Comparison of ENCODE assay signal across 8 cellular contexts in the genomic region with DNA sequence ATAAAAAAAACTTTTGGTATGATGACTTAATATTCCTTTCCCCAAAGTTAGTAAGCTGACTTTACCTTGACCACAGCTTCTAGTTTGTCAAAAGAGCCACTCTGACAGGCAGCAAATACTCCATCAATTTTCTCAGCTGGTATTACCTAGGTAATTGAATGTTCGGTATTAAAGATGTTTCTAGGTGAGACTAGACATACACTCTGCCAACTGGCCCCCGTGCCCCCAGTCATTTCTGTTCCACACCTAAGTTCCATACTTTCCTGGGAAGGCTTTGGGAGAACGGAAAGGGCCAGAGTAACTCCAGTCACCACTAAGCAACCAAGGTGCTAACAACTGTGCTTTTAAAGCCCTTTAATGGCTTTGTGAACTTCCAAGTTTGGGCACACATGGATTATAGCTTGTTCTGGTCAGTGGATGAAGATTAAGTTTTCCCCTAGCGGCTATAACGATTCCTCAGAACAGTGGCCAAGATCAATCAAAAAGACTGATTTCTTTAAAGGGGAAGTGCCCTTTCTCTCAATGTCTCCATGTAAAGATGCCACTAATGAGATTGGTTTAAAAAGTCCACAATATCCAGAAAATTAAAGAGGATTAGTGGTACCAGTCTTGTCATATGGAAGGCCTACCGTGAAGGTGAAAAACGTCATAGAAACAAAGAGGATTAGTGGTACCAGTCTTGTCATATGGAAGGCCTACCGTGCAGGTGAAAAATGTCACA. TPM values are rescaled to one million over a fixed set of nuclear protein-coding genes. Genes with fewer than 3 reads are reported as not detected.
DNase-seq lines count a peak whose midpoint lies in the region; ATAC-seq and TF ChIP-seq lines count a peak whose summit lies in the region.

No MANE protein-coding gene starts in this region.

- peaks cover 24% of the 10 kb centered on the region for H3K4me1 Mint-ChIP-seq in type B pancreatic cell (ENCODE audit: unreplicated experiment)

- peaks cover 3% of the 10 kb centered on the region for H4K20me1 ChIP-seq in fibroblast of lung (ENCODE audit: control insufficient read depth, extremely low read depth, insufficient read depth, low read length)

- no peak overlapping the region for H3K4me2 ChIP-seq in fibroblast of lung (ENCODE audit: extremely low read depth, insufficient read depth, low read length)

- in situ Hi-C loops in ACHN (cut with HindIII; ENCODE audit: low pct_ligation_motif_present, low pct_unique_long_range_greater_than_20kb, low sequenced_read_pairs), result no loop called here

- no peaks in the 10 kb centered on the region for H3K27me3 Mint-ChIP-seq in type B pancreatic cell

- H3K27ac ChIP-seq in fibroblast of lung (ENCODE audit: insufficient read depth, low read length), result peak overlapping the region; percentile 19

- H3K36me3 ChIP-seq in fibroblast of lung (ENCODE audit: control insufficient read depth, insufficient read depth, low read length), result peaks cover 13% of the 10 kb centered on the region

- peak; percentile 33 for DNase-seq in ACHN
- peak; percentile 63 to 67 for DNase-seq in fibroblast of lung (ENCODE audit: low read depth in 2 of 2)
- DNase-seq in type B pancreatic cell (ENCODE audit: extremely low spot score, unreplicated experiment), result no peak
- DNase-seq in putamen (ENCODE audit: low spot score), result no peak
- no peak for DNase-seq in omental fat pad (ENCODE audit: low spot score)

- no peaks in the 10 kb centered on the region for H3K9me3 Mint-ChIP-seq in type B pancreatic cell

- peaks cover 30% of the 10 kb centered on the region for H3K79me2 ChIP-seq in fibroblast of lung (ENCODE audit: control insufficient read depth, insufficient read depth, low read length)

- H3K9me3 ChIP-seq in fibroblast of lung (ENCODE audit: control insufficient read depth, insufficient read depth, low read depth, low read length), result no peaks in the 10 kb centered on the region

- no peaks in the 10 kb centered on the region for H3K4me1 ChIP-seq in fibroblast of lung (ENCODE audit: control insufficient read depth, extremely low read depth, insufficient read depth, low read length)

- H3K27ac Mint-ChIP-seq in type B pancreatic cell, result peak overlapping the region; percentile 65

- H3K4me3 ChIP-seq in fibroblast of lung (replicated peaks in 1 of 4; ENCODE audit: control extremely low read depth in 1 of 4, insufficient read depth in 1 of 4, low read depth in 3 of 4, low read length in 4 of 4), result no peak overlapping the region

- H3K4me3 Mint-ChIP-seq in type B pancreatic cell, result no peak overlapping the region

- no peaks in the 10 kb centered on the region for H3K27me3 ChIP-seq in fibroblast of lung (ENCODE audit: control insufficient read depth, insufficient read depth, low read length)

- H3K9ac ChIP-seq in fibroblast of lung (ENCODE audit: insufficient read depth, low read length), result no peak overlapping the region

- peak in 1 of 2 donors; percentile 17 for TF ChIP-seq CTCF in fibroblast of lung (conservative IDR thresholded peaks at IDR 0.05 in 1 of 2, IDR thresholded peaks at IDR 0.05 in 1 of 2; ENCODE audit: low read depth in 1 of 2, low read length in 2 of 2)
- TF ChIP-seq CTCF in type B pancreatic cell (conservative IDR thresholded peaks at IDR 0.05), result no peak
- no peak for TF ChIP-seq CTCF in omental fat pad (IDR thresholded peaks at IDR 0.05)

- H2AFZ ChIP-seq in fibroblast of lung (ENCODE audit: low read length), result no peak overlapping the region

- ATAC-seq in GM19351 (IDR thresholded peaks at IDR 0.05; ENCODE audit: unreplicated experiment), result peak; percentile 36
- peak; percentile 56 for ATAC-seq in SK-N-SH treated with all-trans-retinoic acid at 6 μM for 48 hours
- ATAC-seq in HG03521 (IDR thresholded peaks at IDR 0.05; ENCODE audit: unreplicated experiment), result no peak
- ATAC-seq in omental fat pad (ENCODE audit: low FRiP score), result no peak

- peaks cover 47% of the 10 kb centered on the region for H3K36me3 Mint-ChIP-seq in type B pancreatic cell

TF ChIP-seq in SK-N-SH treated with all-trans-retinoic acid at 6 μM for 48 hours, 23 proteins besides CTCF, POLR2A, EP300 and RAD21 (continues in another document):
- TF ChIP-seq ISL1 (CRISPR knock-in tag; IDR thresholded peaks at IDR 0.05) (no peak), CSDC2 (CRISPR knock-in tag; IDR thresholded peaks at IDR 0.05) (no peak), ZC3H10 (CRISPR knock-in tag; IDR thresholded peaks at IDR 0.05) (no peak), ZNF70 (CRISPR knock-in tag; IDR thresholded peaks at IDR 0.05) (no peak), ZFP3 (CRISPR knock-in tag; IDR thresholded peaks at IDR 0.05) (no peak), PPARA (CRISPR knock-in tag; IDR thresholded peaks at IDR 0.05; ENCODE audit: borderline replicate concordance) (no peak)
- TF ChIP-seq, protein P1, sequence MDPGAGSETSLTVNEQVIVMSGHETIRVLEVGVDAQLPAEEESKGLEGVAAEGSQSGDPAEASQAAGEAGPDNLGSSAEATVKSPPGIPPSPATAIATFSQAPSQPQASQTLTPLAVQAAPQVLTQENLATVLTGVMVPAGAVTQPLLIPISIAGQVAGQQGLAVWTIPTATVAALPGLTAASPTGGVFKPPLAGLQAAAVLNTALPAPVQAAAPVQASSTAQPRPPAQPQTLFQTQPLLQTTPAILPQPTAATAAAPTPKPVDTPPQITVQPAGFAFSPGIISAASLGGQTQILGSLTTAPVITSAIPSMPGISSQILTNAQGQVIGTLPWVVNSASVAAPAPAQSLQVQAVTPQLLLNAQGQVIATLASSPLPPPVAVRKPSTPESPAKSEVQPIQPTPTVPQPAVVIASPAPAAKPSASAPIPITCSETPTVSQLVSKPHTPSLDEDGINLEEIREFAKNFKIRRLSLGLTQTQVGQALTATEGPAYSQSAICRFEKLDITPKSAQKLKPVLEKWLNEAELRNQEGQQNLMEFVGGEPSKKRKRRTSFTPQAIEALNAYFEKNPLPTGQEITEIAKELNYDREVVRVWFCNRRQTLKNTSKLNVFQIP (CRISPR knock-in tag; IDR thresholded peaks at IDR 0.05; ENCODE audit: borderline replicate concordance, low read depth), result peak; percentile 51; the same call in 1 of the 2 replicates
- TF ChIP-seq, protein P2, sequence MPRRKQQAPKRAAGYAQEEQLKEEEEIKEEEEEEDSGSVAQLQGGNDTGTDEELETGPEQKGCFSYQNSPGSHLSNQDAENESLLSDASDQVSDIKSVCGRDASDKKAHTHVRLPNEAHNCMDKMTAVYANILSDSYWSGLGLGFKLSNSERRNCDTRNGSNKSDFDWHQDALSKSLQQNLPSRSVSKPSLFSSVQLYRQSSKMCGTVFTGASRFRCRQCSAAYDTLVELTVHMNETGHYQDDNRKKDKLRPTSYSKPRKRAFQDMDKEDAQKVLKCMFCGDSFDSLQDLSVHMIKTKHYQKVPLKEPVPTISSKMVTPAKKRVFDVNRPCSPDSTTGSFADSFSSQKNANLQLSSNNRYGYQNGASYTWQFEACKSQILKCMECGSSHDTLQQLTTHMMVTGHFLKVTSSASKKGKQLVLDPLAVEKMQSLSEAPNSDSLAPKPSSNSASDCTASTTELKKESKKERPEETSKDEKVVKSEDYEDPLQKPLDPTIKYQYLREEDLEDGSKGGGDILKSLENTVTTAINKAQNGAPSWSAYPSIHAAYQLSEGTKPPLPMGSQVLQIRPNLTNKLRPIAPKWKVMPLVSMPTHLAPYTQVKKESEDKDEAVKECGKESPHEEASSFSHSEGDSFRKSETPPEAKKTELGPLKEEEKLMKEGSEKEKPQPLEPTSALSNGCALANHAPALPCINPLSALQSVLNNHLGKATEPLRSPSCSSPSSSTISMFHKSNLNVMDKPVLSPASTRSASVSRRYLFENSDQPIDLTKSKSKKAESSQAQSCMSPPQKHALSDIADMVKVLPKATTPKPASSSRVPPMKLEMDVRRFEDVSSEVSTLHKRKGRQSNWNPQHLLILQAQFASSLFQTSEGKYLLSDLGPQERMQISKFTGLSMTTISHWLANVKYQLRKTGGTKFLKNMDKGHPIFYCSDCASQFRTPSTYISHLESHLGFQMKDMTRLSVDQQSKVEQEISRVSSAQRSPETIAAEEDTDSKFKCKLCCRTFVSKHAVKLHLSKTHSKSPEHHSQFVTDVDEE (CRISPR knock-in tag; IDR thresholded peaks at IDR 0.05), result no peak
- TF ChIP-seq, protein P3, sequence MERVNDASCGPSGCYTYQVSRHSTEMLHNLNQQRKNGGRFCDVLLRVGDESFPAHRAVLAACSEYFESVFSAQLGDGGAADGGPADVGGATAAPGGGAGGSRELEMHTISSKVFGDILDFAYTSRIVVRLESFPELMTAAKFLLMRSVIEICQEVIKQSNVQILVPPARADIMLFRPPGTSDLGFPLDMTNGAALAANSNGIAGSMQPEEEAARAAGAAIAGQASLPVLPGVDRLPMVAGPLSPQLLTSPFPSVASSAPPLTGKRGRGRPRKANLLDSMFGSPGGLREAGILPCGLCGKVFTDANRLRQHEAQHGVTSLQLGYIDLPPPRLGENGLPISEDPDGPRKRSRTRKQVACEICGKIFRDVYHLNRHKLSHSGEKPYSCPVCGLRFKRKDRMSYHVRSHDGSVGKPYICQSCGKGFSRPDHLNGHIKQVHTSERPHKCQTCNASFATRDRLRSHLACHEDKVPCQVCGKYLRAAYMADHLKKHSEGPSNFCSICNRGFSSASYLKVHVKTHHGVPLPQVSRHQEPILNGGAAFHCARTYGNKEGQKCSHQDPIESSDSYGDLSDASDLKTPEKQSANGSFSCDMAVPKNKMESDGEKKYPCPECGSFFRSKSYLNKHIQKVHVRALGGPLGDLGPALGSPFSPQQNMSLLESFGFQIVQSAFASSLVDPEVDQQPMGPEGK (CRISPR knock-in tag; IDR thresholded peaks at IDR 0.05; ENCODE audit: borderline replicate concordance), result no peak; the same call in none of the 2 replicates

RNA-seq across cellular contexts. Expression of a gene that starts 7.0 kb away (rescaled TPM):
- 1,128 and 1,135 TPM in 2 replicates for total RNA-seq in fibroblast of lung
- 391 and 432 TPM in 2 replicates for polyA plus RNA-seq in fibroblast of lung
- 173 and 206 TPM in 2 replicates for polyA plus RNA-seq in fibroblast of lung (2012)
- polyA minus RNA-seq in fibroblast of lung (ENCODE audit: low replicate concordance), result 35.0 and 56.4 TPM in 2 replicates
- 477 and 480 TPM in 2 replicates for total RNA-seq in type B pancreatic cell (ENCODE audit: low replicate concordance)
- total RNA-seq in omental fat pad, result 100 to 1,000 TPM; 315 to 515 (median 413) TPM

RNA-seq across cellular contexts. Expression of a gene that starts 15.9 kb away (rescaled TPM):
- total RNA-seq in fibroblast of lung (11.3 and 15.0 TPM in 2 replicates), type B pancreatic cell (ENCODE audit: low replicate concordance) (33.6 and 64.2 TPM in 2 replicates), omental fat pad (10 to 100 TPM in 2 of 4 donors, 1 to 10 TPM in 2; 6.1 to 10.7 (median 9.4) TPM)
- 16.8 and 29.1 TPM in 2 replicates for polyA plus RNA-seq in fibroblast of lung
- polyA plus RNA-seq in fibroblast of lung (2012), result 15.2 and 28.7 TPM in 2 replicates
- 18.3 TPM in 1 of 2 replicates, not detected in the other for polyA minus RNA-seq in fibroblast of lung (ENCODE audit: low replicate concordance)

RNA-seq across cellular contexts. Expression of a gene that starts 52.1 kb away (rescaled TPM):
- total RNA-seq in fibroblast of lung (not detected in 2 replicates), type B pancreatic cell (ENCODE audit: low replicate concordance) (not detected in 2 replicates), omental fat pad (1,000 to 10,000 TPM in 3 of 4 donors, 100 to 1,000 TPM in 1; 321 to 1,997 (median 1,475) TPM)
- polyA plus RNA-seq in fibroblast of lung, result not detected in 2 replicates
- not detected in 2 replicates for polyA plus RNA-seq in fibroblast of lung (2012)
- polyA minus RNA-seq in fibroblast of lung (ENCODE audit: low replicate concordance), result not detected in 2 replicates

Comparison
In these comparisons a context has a peak if more than half of its experiments do, and no peak if none do; other contexts are left out.
1. DNase-seq: peak in ACHN (single experiment) and fibroblast of lung (2 of 2); none in type B pancreatic cell (single experiment), putamen (single experiment) and omental fat pad (single experiment).
2. ATAC-seq: peak in GM19351 (single experiment) and SK-N-SH treated with all-trans-retinoic acid at 6 μM for 48 hours (single experiment); none in HG03521 (single experiment) and omental fat pad (single experiment).
3. RNA of a gene that starts 52.1 kb away (total RNA-seq): 321 to 1,997 TPM in omental fat pad; not detected in fibroblast of lung and not detected in type B pancreatic cell; every median in the first group is over 100 times any median in the second.